ENCODE assay signal across 1 cellular context in the genomic region with DNA sequence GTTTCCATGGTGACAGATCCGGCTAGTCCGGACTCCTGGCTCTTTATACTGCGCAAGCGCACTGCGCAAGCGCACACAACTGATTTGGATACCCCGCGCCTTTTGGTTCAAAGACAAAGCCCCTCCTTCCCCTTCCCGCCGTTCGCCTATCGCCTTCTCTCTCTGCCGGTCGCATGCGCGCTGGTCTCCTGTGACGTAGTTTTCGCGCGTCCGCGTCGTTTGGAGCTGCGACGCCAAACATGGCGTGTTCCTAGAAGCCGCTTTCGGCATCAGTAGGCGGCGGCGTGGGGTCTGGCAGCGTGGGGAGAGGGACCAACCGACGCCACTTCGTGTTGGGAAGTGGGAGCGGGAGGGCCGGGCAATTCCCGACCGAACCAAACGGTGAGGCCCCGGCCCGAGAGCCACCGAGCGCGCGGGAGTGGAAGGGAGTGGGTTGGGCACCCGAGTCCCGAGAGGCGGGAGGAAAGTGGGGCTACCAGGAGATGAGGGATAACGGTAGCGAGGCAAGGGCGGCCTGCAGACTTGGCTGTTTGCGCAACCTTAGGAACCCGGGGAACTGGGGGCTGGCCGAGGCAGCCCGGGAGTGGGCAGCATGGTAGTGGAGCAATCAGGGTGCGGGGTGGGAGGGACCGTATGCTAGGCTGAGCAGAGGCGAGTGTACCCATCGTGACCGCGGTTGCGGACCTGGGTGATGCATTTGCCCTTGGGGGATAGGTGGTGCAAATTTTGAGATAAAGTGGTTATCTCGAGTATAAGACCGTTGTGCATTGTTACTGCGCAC.
TF ChIP-seq lines count a peak whose summit lies in the region.

A gene (plus strand): TSS at position 215 of the 781 bp plus-strand sequence. CDS start 24,517 bp downstream, outside the sequence.

TF ChIP-seq in K562, 482 proteins besides CTCF, POLR2A, EP300 and RAD21 (continued from another document and continues in another):
- TF ChIP-seq, protein P1, sequence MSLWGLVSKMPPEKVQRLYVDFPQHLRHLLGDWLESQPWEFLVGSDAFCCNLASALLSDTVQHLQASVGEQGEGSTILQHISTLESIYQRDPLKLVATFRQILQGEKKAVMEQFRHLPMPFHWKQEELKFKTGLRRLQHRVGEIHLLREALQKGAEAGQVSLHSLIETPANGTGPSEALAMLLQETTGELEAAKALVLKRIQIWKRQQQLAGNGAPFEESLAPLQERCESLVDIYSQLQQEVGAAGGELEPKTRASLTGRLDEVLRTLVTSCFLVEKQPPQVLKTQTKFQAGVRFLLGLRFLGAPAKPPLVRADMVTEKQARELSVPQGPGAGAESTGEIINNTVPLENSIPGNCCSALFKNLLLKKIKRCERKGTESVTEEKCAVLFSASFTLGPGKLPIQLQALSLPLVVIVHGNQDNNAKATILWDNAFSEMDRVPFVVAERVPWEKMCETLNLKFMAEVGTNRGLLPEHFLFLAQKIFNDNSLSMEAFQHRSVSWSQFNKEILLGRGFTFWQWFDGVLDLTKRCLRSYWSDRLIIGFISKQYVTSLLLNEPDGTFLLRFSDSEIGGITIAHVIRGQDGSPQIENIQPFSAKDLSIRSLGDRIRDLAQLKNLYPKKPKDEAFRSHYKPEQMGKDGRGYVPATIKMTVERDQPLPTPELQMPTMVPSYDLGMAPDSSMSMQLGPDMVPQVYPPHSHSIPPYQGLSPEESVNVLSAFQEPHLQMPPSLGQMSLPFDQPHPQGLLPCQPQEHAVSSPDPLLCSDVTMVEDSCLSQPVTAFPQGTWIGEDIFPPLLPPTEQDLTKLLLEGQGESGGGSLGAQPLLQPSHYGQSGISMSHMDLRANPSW (CRISPR knock-in tag; IDR thresholded peaks at IDR 0.05), result peak; percentile 43; the same call in 1 of the 2 replicates
- TF ChIP-seq, protein P2, sequence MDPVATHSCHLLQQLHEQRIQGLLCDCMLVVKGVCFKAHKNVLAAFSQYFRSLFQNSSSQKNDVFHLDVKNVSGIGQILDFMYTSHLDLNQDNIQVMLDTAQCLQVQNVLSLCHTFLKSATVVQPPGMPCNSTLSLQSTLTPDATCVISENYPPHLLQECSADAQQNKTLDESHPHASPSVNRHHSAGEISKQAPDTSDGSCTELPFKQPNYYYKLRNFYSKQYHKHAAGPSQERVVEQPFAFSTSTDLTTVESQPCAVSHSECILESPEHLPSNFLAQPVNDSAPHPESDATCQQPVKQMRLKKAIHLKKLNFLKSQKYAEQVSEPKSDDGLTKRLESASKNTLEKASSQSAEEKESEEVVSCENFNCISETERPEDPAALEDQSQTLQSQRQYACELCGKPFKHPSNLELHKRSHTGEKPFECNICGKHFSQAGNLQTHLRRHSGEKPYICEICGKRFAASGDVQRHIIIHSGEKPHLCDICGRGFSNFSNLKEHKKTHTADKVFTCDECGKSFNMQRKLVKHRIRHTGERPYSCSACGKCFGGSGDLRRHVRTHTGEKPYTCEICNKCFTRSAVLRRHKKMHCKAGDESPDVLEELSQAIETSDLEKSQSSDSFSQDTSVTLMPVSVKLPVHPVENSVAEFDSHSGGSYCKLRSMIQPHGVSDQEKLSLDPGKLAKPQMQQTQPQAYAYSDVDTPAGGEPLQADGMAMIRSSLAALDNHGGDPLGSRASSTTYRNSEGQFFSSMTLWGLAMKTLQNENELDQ (CRISPR knock-in tag; IDR thresholded peaks at IDR 0.05; ENCODE audit: borderline replicate concordance), result no peak; the same call in 1 of the 2 replicates
- TF ChIP-seq EP400 (IDR thresholded peaks at IDR 0.05) (peak; percentile 98), GATAD2A (IDR thresholded peaks at IDR 0.05) (no peak), BCOR (IDR thresholded peaks at IDR 0.05) (peak; percentile 52; the same call in 1 of the 2 replicates), YY1 (IDR thresholded peaks at IDR 0.05; ENCODE audit: borderline replicate concordance in 1 of 3, control insufficient read depth in 1 of 3, extremely low read depth in 1 of 3, insufficient read depth in 3 of 3, insufficient read length in 1 of 3, insufficient replicate concordance in 2 of 3, low read depth in 1 of 3, low read length in 2 of 3) (peak; percentile 76 to 98 (median 95)), PRPF4 (IDR thresholded peaks at IDR 0.05; ENCODE audit: insufficient read depth, low read depth, low read length, poor library complexity, severe bottlenecking) (no peak), SREBF2 (CRISPR knock-in tag; IDR thresholded peaks at IDR 0.05) (no peak), HSF4 (CRISPR knock-in tag; IDR thresholded peaks at IDR 0.05; ENCODE audit: borderline replicate concordance) (no peak), ELF1 (tag; IDR thresholded peaks at IDR 0.05) (no peak), NFYB (IDR thresholded peaks at IDR 0.05; ENCODE audit: extremely low read depth, insufficient read length) (no peak), NR4A1 (CRISPR knock-in tag; IDR thresholded peaks at IDR 0.05) (peak; percentile 24; the same call in 1 of the 2 replicates), NR4A1 (tag; IDR thresholded peaks at IDR 0.05) (no peak), MXI1 (IDR thresholded peaks at IDR 0.05; ENCODE audit: low read depth, low read length) (peak; percentile 47; the same call in 1 of the 2 replicates), TEAD4 (IDR thresholded peaks at IDR 0.05; ENCODE audit: low read length) (no peak), TEAD4 (CRISPR knock-in tag; IDR thresholded peaks at IDR 0.05; ENCODE audit: borderline replicate concordance) (no peak), GATA2 (CRISPR knock-in tag; IDR thresholded peaks at IDR 0.05) (no peak), LEF1 (IDR thresholded peaks at IDR 0.05) (0 out of 2 replicates have a peak, but pooled peaks have one; percentile 15), L3MBTL2 (IDR thresholded peaks at IDR 0.05) (no peak), ZNF232 (CRISPR knock-in tag; IDR thresholded peaks at IDR 0.05) (no peak; the same call in 1 of the 2 replicates), POLR3G (IDR thresholded peaks at IDR 0.05; ENCODE audit: extremely low read depth, insufficient read length, insufficient replicate concordance) (no peak), EWSR1 (IDR thresholded peaks at IDR 0.05; ENCODE audit: borderline replicate concordance, low read depth, partially characterized antibody) (no peak), NCOR1 (IDR thresholded peaks at IDR 0.05) (no peak), RFX5 (IDR thresholded peaks at IDR 0.05; ENCODE audit: low read depth, low read length) (no peak), ILF3 (IDR thresholded peaks at IDR 0.05; ENCODE audit: borderline replicate concordance) (no peak), ZKSCAN8 (CRISPR knock-in tag; IDR thresholded peaks at IDR 0.05) (no peak), NFE2L1 (tag; IDR thresholded peaks at IDR 0.05; ENCODE audit: borderline replicate concordance, low read depth) (no peak), ZNF239 (CRISPR knock-in tag; IDR thresholded peaks at IDR 0.05) (no peak), CREB1 (IDR thresholded peaks at IDR 0.05) (peak; percentile 100), CREB1 (CRISPR knock-in tag; IDR thresholded peaks at IDR 0.05) (peak; percentile 100), FOXK1 (CRISPR knock-in tag; IDR thresholded peaks at IDR 0.05; ENCODE audit: borderline replicate concordance) (peak; percentile 83; the same call in 1 of the 2 replicates), SMAD2 (IDR thresholded peaks at IDR 0.05; ENCODE audit: low read depth, low read length) (no peak), ZNF384 (IDR thresholded peaks at IDR 0.05; ENCODE audit: low read depth, low read length) (peak; percentile 43; the same call in 1 of the 2 replicates), MEF2D (tag; conservative IDR thresholded peaks at IDR 0.05; ENCODE audit: low read depth) (no peak)
- TF ChIP-seq, protein P3, sequence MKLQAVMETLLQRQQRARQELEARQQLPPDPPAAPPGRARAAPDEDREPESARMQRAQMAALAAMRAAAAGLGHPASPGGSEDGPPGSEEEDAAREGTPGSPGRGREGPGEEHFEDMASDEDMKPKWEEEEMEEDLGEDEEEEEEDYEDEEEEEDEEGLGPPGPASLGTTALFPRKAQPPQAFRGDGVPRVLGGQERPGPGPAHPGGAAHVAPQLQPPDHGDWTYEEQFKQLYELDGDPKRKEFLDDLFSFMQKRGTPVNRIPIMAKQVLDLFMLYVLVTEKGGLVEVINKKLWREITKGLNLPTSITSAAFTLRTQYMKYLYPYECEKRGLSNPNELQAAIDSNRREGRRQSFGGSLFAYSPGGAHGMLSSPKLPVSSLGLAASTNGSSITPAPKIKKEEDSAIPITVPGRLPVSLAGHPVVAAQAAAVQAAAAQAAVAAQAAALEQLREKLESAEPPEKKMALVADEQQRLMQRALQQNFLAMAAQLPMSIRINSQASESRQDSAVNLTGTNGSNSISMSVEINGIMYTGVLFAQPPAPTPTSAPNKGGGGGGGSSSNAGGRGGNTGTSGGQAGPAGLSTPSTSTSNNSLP (IDR thresholded peaks at IDR 0.05; ENCODE audit: borderline replicate concordance, low read depth, low read length), result no peak
- TF ChIP-seq, protein P4, sequence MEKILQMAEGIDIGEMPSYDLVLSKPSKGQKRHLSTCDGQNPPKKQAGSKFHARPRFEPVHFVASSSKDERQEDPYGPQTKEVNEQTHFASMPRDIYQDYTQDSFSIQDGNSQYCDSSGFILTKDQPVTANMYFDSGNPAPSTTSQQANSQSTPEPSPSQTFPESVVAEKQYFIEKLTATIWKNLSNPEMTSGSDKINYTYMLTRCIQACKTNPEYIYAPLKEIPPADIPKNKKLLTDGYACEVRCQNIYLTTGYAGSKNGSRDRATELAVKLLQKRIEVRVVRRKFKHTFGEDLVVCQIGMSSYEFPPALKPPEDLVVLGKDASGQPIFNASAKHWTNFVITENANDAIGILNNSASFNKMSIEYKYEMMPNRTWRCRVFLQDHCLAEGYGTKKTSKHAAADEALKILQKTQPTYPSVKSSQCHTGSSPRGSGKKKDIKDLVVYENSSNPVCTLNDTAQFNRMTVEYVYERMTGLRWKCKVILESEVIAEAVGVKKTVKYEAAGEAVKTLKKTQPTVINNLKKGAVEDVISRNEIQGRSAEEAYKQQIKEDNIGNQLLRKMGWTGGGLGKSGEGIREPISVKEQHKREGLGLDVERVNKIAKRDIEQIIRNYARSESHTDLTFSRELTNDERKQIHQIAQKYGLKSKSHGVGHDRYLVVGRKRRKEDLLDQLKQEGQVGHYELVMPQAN (IDR thresholded peaks at IDR 0.05; ENCODE audit: borderline replicate concordance), result peak; percentile 98
- TF ChIP-seq, protein P5, sequence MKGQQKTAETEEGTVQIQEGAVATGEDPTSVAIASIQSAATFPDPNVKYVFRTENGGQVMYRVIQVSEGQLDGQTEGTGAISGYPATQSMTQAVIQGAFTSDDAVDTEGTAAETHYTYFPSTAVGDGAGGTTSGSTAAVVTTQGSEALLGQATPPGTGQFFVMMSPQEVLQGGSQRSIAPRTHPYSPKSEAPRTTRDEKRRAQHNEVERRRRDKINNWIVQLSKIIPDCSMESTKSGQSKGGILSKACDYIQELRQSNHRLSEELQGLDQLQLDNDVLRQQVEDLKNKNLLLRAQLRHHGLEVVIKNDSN (CRISPR knock-in tag; IDR thresholded peaks at IDR 0.05), result no peak; the same call in 1 of the 2 replicates
- TF ChIP-seq, protein P6, sequence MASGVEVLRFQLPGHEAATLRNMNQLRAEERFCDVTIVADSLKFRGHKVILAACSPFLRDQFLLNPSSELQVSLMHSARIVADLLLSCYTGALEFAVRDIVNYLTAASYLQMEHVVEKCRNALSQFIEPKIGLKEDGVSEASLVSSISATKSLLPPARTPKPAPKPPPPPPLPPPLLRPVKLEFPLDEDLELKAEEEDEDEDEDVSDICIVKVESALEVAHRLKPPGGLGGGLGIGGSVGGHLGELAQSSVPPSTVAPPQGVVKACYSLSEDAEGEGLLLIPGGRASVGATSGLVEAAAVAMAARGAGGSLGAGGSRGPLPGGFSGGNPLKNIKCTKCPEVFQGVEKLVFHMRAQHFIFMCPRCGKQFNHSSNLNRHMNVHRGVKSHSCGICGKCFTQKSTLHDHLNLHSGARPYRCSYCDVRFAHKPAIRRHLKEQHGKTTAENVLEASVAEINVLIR (CRISPR knock-in tag; IDR thresholded peaks at IDR 0.05), result peak; percentile 99
- TF ChIP-seq, protein P7, sequence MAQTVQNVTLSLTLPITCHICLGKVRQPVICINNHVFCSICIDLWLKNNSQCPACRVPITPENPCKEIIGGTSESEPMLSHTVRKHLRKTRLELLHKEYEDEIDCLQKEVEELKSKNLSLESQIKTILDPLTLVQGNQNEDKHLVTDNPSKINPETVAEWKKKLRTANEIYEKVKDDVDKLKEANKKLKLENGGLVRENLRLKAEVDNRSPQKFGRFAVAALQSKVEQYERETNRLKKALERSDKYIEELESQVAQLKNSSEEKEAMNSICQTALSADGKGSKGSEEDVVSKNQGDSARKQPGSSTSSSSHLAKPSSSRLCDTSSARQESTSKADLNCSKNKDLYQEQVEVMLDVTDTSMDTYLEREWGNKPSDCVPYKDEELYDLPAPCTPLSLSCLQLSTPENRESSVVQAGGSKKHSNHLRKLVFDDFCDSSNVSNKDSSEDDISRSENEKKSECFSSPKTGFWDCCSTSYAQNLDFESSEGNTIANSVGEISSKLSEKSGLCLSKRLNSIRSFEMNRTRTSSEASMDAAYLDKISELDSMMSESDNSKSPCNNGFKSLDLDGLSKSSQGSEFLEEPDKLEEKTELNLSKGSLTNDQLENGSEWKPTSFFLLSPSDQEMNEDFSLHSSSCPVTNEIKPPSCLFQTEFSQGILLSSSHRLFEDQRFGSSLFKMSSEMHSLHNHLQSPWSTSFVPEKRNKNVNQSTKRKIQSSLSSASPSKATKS (CRISPR knock-in tag; IDR thresholded peaks at IDR 0.05), result no peak
- TF ChIP-seq, protein P8, sequence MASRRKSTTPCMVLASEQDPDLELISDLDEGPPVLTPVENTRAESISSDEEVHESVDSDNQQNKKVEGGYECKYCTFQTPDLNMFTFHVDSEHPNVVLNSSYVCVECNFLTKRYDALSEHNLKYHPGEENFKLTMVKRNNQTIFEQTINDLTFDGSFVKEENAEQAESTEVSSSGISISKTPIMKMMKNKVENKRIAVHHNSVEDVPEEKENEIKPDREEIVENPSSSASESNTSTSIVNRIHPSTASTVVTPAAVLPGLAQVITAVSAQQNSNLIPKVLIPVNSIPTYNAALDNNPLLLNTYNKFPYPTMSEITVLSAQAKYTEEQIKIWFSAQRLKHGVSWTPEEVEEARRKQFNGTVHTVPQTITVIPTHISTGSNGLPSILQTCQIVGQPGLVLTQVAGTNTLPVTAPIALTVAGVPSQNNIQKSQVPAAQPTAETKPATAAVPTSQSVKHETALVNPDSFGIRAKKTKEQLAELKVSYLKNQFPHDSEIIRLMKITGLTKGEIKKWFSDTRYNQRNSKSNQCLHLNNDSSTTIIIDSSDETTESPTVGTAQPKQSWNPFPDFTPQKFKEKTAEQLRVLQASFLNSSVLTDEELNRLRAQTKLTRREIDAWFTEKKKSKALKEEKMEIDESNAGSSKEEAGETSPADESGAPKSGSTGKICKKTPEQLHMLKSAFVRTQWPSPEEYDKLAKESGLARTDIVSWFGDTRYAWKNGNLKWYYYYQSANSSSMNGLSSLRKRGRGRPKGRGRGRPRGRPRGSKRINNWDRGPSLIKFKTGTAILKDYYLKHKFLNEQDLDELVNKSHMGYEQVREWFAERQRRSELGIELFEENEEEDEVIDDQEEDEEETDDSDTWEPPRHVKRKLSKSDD (conservative IDR thresholded peaks at IDR 0.05; ENCODE audit: low read length), result no peak
- TF ChIP-seq, protein P9, sequence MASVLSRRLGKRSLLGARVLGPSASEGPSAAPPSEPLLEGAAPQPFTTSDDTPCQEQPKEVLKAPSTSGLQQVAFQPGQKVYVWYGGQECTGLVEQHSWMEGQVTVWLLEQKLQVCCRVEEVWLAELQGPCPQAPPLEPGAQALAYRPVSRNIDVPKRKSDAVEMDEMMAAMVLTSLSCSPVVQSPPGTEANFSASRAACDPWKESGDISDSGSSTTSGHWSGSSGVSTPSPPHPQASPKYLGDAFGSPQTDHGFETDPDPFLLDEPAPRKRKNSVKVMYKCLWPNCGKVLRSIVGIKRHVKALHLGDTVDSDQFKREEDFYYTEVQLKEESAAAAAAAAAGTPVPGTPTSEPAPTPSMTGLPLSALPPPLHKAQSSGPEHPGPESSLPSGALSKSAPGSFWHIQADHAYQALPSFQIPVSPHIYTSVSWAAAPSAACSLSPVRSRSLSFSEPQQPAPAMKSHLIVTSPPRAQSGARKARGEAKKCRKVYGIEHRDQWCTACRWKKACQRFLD (CRISPR knock-in tag; IDR thresholded peaks at IDR 0.05), result no peak
